1 cellular context compared by ENCODE assay signal in genomic region chr3:112560330-112560729, GRCh38.
TF ChIP-seq lines count a peak whose summit lies in the region.

No MANE protein-coding gene starts in this region.

TF ChIP-seq in SK-N-SH, 30 proteins besides CTCF, POLR2A, EP300 and RAD21:
- TF ChIP-seq, protein P1, sequence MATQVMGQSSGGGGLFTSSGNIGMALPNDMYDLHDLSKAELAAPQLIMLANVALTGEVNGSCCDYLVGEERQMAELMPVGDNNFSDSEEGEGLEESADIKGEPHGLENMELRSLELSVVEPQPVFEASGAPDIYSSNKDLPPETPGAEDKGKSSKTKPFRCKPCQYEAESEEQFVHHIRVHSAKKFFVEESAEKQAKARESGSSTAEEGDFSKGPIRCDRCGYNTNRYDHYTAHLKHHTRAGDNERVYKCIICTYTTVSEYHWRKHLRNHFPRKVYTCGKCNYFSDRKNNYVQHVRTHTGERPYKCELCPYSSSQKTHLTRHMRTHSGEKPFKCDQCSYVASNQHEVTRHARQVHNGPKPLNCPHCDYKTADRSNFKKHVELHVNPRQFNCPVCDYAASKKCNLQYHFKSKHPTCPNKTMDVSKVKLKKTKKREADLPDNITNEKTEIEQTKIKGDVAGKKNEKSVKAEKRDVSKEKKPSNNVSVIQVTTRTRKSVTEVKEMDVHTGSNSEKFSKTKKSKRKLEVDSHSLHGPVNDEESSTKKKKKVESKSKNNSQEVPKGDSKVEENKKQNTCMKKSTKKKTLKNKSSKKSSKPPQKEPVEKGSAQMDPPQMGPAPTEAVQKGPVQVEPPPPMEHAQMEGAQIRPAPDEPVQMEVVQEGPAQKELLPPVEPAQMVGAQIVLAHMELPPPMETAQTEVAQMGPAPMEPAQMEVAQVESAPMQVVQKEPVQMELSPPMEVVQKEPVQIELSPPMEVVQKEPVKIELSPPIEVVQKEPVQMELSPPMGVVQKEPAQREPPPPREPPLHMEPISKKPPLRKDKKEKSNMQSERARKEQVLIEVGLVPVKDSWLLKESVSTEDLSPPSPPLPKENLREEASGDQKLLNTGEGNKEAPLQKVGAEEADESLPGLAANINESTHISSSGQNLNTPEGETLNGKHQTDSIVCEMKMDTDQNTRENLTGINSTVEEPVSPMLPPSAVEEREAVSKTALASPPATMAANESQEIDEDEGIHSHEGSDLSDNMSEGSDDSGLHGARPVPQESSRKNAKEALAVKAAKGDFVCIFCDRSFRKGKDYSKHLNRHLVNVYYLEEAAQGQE (IDR thresholded peaks at IDR 0.05; ENCODE audit: low read depth, low read length) = no peak
- TF ChIP-seq TCF12 (IDR thresholded peaks at IDR 0.05) (no peak), CHD2 (IDR thresholded peaks at IDR 0.05; ENCODE audit: low read length, partially characterized antibody) (no peak), MEF2A (IDR thresholded peaks at IDR 0.05; ENCODE audit: borderline replicate concordance, low read depth) (no peak), EZH2phosphoT487 (IDR thresholded peaks at IDR 0.05; ENCODE audit: borderline replicate concordance, low read depth) (no peak), TEAD4 (IDR thresholded peaks at IDR 0.05; ENCODE audit: borderline replicate concordance, insufficient read depth) (no peak), GABPA (IDR thresholded peaks at IDR 0.05; ENCODE audit: low read depth) (no peak)
- TF ChIP-seq, protein P2, sequence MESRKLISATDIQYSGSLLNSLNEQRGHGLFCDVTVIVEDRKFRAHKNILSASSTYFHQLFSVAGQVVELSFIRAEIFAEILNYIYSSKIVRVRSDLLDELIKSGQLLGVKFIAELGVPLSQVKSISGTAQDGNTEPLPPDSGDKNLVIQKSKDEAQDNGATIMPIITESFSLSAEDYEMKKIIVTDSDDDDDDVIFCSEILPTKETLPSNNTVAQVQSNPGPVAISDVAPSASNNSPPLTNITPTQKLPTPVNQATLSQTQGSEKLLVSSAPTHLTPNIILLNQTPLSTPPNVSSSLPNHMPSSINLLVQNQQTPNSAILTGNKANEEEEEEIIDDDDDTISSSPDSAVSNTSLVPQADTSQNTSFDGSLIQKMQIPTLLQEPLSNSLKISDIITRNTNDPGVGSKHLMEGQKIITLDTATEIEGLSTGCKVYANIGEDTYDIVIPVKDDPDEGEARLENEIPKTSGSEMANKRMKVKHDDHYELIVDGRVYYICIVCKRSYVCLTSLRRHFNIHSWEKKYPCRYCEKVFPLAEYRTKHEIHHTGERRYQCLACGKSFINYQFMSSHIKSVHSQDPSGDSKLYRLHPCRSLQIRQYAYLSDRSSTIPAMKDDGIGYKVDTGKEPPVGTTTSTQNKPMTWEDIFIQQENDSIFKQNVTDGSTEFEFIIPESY (IDR thresholded peaks at IDR 0.05; ENCODE audit: borderline replicate concordance, low read depth) = no peak
TF ChIP-seq in SK-N-SH: peak in this region for 0.
